Comparison of ENCODE assay signal across 11 cellular contexts in genomic region chr19:15279326-15279904, GRCh38. TPM values are rescaled to one million over a fixed set of nuclear protein-coding genes. Genes with fewer than 3 reads are reported as not detected.
DNase-seq lines count a peak whose midpoint lies in the region; ATAC-seq and TF ChIP-seq lines count a peak whose summit lies in the region.
"Had no signal": no experiment of that assay in that cellular context is flagged by ENCODE, and none has a peak within 500 bp of the region (broad histone marks: within the 10 kb centered on the region; RNA-seq: fewer than 3 reads in every experiment).

No MANE protein-coding gene starts in this region.

- 87 to 90% methylated on average over 4 of the region's 4 CpGs for WGBS in thyroid gland, 2 donors

- no peak for ATAC-seq in activated T-cell treated with anti-CD3 and anti-CD28 coated beads, Interleukin-2, amount 50 U/mL, for 72 hours (replicated peaks in 1 of 2)
- no peak for ATAC-seq in activated B cell treated with CpG ODN at 0.5 μM for 24 hours (ENCODE audit: low read depth)

- TF ChIP-seq POLR2A in thyroid gland (IDR thresholded peaks at IDR 0.05): no peak

- H3K27me3 Mint-ChIP-seq in activated T-cell treated with anti-CD3 and anti-CD28 coated beads, Interleukin-2, amount 50 U/mL, for 72 hours (ENCODE audit: low read depth): no peaks in the 10 kb centered on the region
- no peaks in the 10 kb centered on the region for H3K27me3 Mint-ChIP-seq in activated B cell treated with CpG ODN at 0.5 μM for 24 hours

- H3K27ac Mint-ChIP-seq in activated T-cell treated with anti-CD3 and anti-CD28 coated beads, Interleukin-2, amount 50 U/mL, for 72 hours: peak overlapping the region; percentile 93
- peak overlapping the region; percentile 64 for H3K27ac Mint-ChIP-seq in activated B cell treated with CpG ODN at 0.5 μM for 24 hours

- POLR2A ChIA-PET in activated B cell treated with CpG ODN at 0.5 μM for 24 hours (lab: Charles Lee): no interaction called here

- no peaks in the 10 kb centered on the region for H3K36me3 ChIP-seq in thyroid gland
- H3K36me3 ChIP-seq: colonic mucosa had no signal

- CTCF ChIA-PET in activated B cell treated with CpG ODN at 0.5 μM for 24 hours (lab: Charles Lee): no interaction called here

- H3K4me1 Mint-ChIP-seq in activated T-cell treated with anti-CD3 and anti-CD28 coated beads, Interleukin-2, amount 50 U/mL, for 72 hours (ENCODE audit: low read depth): peaks cover 73% of the 10 kb centered on the region
- H3K4me1 Mint-ChIP-seq in activated B cell treated with CpG ODN at 0.5 μM for 24 hours: peaks cover 96% of the 10 kb centered on the region

- H3K36me3 Mint-ChIP-seq in activated T-cell treated with anti-CD3 and anti-CD28 coated beads, Interleukin-2, amount 50 U/mL, for 72 hours (ENCODE audit: insufficient read depth in 2 of 2): no peaks in the 10 kb centered on the region
- H3K36me3 Mint-ChIP-seq in activated B cell treated with CpG ODN at 0.5 μM for 24 hours (ENCODE audit: low read depth): peaks cover 11% of the 10 kb centered on the region

- peak overlapping the region in 2 of 3 donors; percentile 54 to 65 for H3K27ac ChIP-seq in thyroid gland
- H3K27ac ChIP-seq: colonic mucosa had no signal

- no peaks in the 10 kb centered on the region for H3K9me3 ChIP-seq in thyroid gland
- H3K9me3 ChIP-seq: colonic mucosa had no signal

- H3K4me3 Mint-ChIP-seq in activated T-cell treated with anti-CD3 and anti-CD28 coated beads, Interleukin-2, amount 50 U/mL, for 72 hours: no peak overlapping the region
- peak overlapping the region; percentile 46 for H3K4me3 Mint-ChIP-seq in activated B cell treated with CpG ODN at 0.5 μM for 24 hours

- no peaks in the 10 kb centered on the region for H3K27me3 ChIP-seq in thyroid gland
- H3K27me3 ChIP-seq: colonic mucosa had no signal

- DNase-seq in activated T-cell treated with anti-CD3 and anti-CD28 coated beads, Interleukin-2, amount 50 U/mL, for 72 hours: no peak
- no peak for DNase-seq in activated T-cell treated with anti-CD3 and anti-CD28 coated beads, Interleukin-2, amount 50 U/mL, for 48 hours
- DNase-seq in activated B cell treated with CpG ODN at 0.5 μM for 24 hours: no peak
- DNase-seq in medulla oblongata (ENCODE audit: extremely low spot score): peak; percentile 62
- DNase-seq in thyroid gland: no peak
- no peak for DNase-seq in activated effector memory CD4-positive, alpha-beta T cell treated with Interleukin-2 at 50 U/mL for 16 hours
- DNase-seq in 8988T: no peak
- no peak for DNase-seq in NCI-H1105 treated with DMSO at 0.1 percent for 48 hours (lab: John Stamatoyannopoulos, UW)
- DNase-seq: colonic mucosa; stimulated activated CD8-positive, alpha-beta memory T cell treated with anti-CD3 and anti-CD28 coated beads, Interleukin-4, amount 100 ng/mL, for 48 hours had no signal

- no peaks in the 10 kb centered on the region for H3K9me3 Mint-ChIP-seq in activated T-cell treated with anti-CD3 and anti-CD28 coated beads, Interleukin-2, amount 50 U/mL, for 72 hours
- H3K9me3 Mint-ChIP-seq in activated B cell treated with CpG ODN at 0.5 μM for 24 hours: no peaks in the 10 kb centered on the region

- no peak overlapping the region for H3K4me3 ChIP-seq in thyroid gland (replicated peaks in 1 of 3)
- H3K4me3 ChIP-seq: colonic mucosa had no signal

- intact Hi-C loops in activated B cell treated with CpG ODN at 0.5 μM for 24 hours (cut with micrococcal nuclease) (no loop called here), thyroid gland (cut with DNase I) (no loop called here)

- TF ChIP-seq CTCF in activated B cell treated with CpG ODN at 0.5 μM for 24 hours (IDR thresholded peaks at IDR 0.05) (no peak), thyroid gland (IDR thresholded peaks at IDR 0.05) (no peak)

- H3K4me1 ChIP-seq in thyroid gland: peaks cover 94 to 98% of the 10 kb centered on the region in 2 donors

RNA-seq across cellular contexts. Expression of gene EPHX3, which starts 47.2 kb away (rescaled TPM):
- under 1 TPM; 0.16 to 0.62 TPM for total RNA-seq in activated T-cell treated with anti-CD3 and anti-CD28 coated beads, Interleukin-2, amount 50 U/mL, for 72 hours
- total RNA-seq in activated B cell treated with CpG ODN at 0.5 μM for 24 hours (not detected in 2 replicates), thyroid gland (1 to 10 TPM in 1 of 4 donors, under 1 TPM in 1, not detected in 2; 0.59 to 1.1 TPM)
- total RNA-seq: pulmonary artery endothelial cell had no signal

RNA-seq across cellular contexts. Expression of gene BRD4, which starts 52.9 kb away (rescaled TPM):
- 100 to 1,000 TPM; 161 to 187 TPM for total RNA-seq in activated T-cell treated with anti-CD3 and anti-CD28 coated beads, Interleukin-2, amount 50 U/mL, for 72 hours
- total RNA-seq in activated B cell treated with CpG ODN at 0.5 μM for 24 hours (144 and 164 TPM in 2 replicates), thyroid gland (10 to 100 TPM; 20.8 to 78.1 (median 32.4) TPM)
